In genomic region chrX:140701480-140701879, GRCh38 we compare ENCODE assay signal across 1 cellular context.
TF ChIP-seq lines count a peak whose summit lies in the region.

No MANE protein-coding gene starts in this region.

TF ChIP-seq in GM23338, 12 proteins besides CTCF, POLR2A, EP300 and RAD21 (continued from another document):
- TF ChIP-seq ZNF462 (CRISPR knock-in tag; IDR thresholded peaks at IDR 0.05) (no peak), POLR2AphosphoS5 (IDR thresholded peaks at IDR 0.05; ENCODE audit: low read depth) (no peak), ZNF331 (CRISPR knock-in tag; IDR thresholded peaks at IDR 0.05; ENCODE audit: low read depth) (no peak)
